6 cellular contexts compared by ENCODE assay signal in the genomic region with DNA sequence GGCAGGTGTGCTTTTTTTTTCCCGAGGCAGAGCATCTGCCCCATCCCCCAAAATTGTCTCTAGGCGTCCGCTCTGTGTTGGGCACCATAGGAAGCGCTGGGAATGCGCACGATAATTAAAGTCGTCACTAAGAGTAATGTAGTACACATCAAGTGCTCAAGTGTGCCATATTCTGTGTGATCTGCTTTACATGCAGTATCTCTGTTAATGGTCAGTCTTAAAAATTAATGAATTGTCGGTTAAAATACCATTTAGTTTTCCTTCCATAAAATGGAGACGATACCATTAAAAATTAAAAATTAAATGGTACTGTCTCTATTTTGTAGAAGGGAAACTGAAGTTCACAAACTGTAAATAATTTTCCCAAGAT. TPM values are rescaled to one million over a fixed set of nuclear protein-coding genes. Genes with fewer than 3 reads are reported as not detected.
A peak's percentile ranks its signal among the peaks of the same experiment; 100 is the strongest.
DNase-seq lines count a peak whose midpoint lies in the region; ATAC-seq and TF ChIP-seq lines count a peak whose summit lies in the region.

No MANE protein-coding gene starts in this region.

- H3K4me1 ChIP-seq in heart right ventricle: peaks cover 2 to 55% (median 30%) of the 10 kb centered on the region in 9 donors

- H3K27ac ChIP-seq in heart right ventricle: peak overlapping the region; percentile 65 to 96 (median 90)

- peaks cover 9% of the 10 kb centered on the region for H3K36me3 Mint-ChIP-seq in type B pancreatic cell

- H3K27ac Mint-ChIP-seq in type B pancreatic cell: peak overlapping the region; percentile 99

- H3K9me3 Mint-ChIP-seq in type B pancreatic cell: no peaks in the 10 kb centered on the region

- DNase-seq in NB4 (ENCODE audit: low read depth) (no peak), heart right ventricle (no peak), type B pancreatic cell (ENCODE audit: extremely low spot score, unreplicated experiment) (no peak), UCSD-AML1 (lab: John Stamatoyannopoulos, UW; ENCODE audit: unreplicated experiment) (no peak)
- no peak for DNase-seq in stimulated activated CD4-positive, alpha-beta T cell treated with anti-CD3 and anti-CD28 coated beads, Interleukin-1b, Interleukin-23, amount 100 ng/mL, for 48 hours

- peaks cover 0 to 23% (median under 1%) of the 10 kb centered on the region in 9 donors for H3K36me3 ChIP-seq in heart right ventricle

- no peak for TF ChIP-seq POLR2A in NB4 (IDR thresholded peaks at IDR 0.05; ENCODE audit: extremely low read depth, insufficient read length)

- H3K27me3 ChIP-seq in heart right ventricle: no peaks in the 10 kb centered on the region

- peaks cover 18% of the 10 kb centered on the region for H3K4me1 Mint-ChIP-seq in type B pancreatic cell (ENCODE audit: unreplicated experiment)

- intact Hi-C loops in heart right ventricle (cut with DNase I): loop anchor here in 4 of 10 donors (5.0 kb wide), 1 partner anchor 47 kb away; no protein-coding TSS in a partner anchor

- 12 to 13% methylated on average over 9 of the region's 9 CpGs for WGBS in heart right ventricle, 2 donors

- ATAC-seq in GM21529 (IDR thresholded peaks at IDR 0.05; ENCODE audit: unreplicated experiment) (peak; percentile 23), heart right ventricle (peak; percentile 27 to 58 (median 50))

- H3K27me3 Mint-ChIP-seq in type B pancreatic cell: no peaks in the 10 kb centered on the region

- no peak for TF ChIP-seq CTCF in NB4 (IDR thresholded peaks at IDR 0.05; ENCODE audit: low read depth, low read length)
- no peak for TF ChIP-seq CTCF in heart right ventricle (IDR thresholded peaks at IDR 0.05)
- TF ChIP-seq CTCF in type B pancreatic cell (conservative IDR thresholded peaks at IDR 0.05): no peak

- H3K4me3 ChIP-seq in NB4 (ENCODE audit: low read depth, low read length) (peak overlapping the region; percentile 89), heart right ventricle (peak overlapping the region; percentile 64 to 99 (median 84))

- H3K4me3 Mint-ChIP-seq in type B pancreatic cell: peak overlapping the region; percentile 100

- no peaks in the 10 kb centered on the region for H3K9me3 ChIP-seq in heart right ventricle

RNA-seq across cellular contexts. Expression of gene CCT8, which starts 0.5 kb away (rescaled TPM):
- total RNA-seq in heart right ventricle (100 to 1,000 TPM in 7 of 10 donors, 10 to 100 TPM in 3; 90.0 to 126 (median 112) TPM), type B pancreatic cell (ENCODE audit: low replicate concordance) (167 and 218 TPM in 2 replicates)
- polyA plus RNA-seq in heart right ventricle: 100 to 1,000 TPM in 1 of 2 donors, 10 to 100 TPM in 1; 75.6 to 156 TPM

RNA-seq across cellular contexts. Expression of gene USP16, which starts 49.5 kb away (rescaled TPM):
- total RNA-seq in heart right ventricle: 10 to 100 TPM; 28.9 to 41.8 (median 33.0) TPM
- polyA plus RNA-seq in heart right ventricle: 10 to 100 TPM; 20.3 to 23.6 TPM
- total RNA-seq in type B pancreatic cell (ENCODE audit: low replicate concordance): 28.9 and 35.0 TPM in 2 replicates

RNA-seq across cellular contexts. Expression of gene RWDD2B, which starts 54.8 kb away (rescaled TPM):
- total RNA-seq in heart right ventricle (10 to 100 TPM; 11.3 to 22.0 (median 17.9) TPM), type B pancreatic cell (ENCODE audit: low replicate concordance) (9.2 and 10.7 TPM in 2 replicates)
- 10 to 100 TPM in 1 of 2 donors, 1 to 10 TPM in 1; 8.3 to 13.6 TPM for polyA plus RNA-seq in heart right ventricle

RNA-seq across cellular contexts. Expression of gene MAP3K7CL, which starts 56.5 kb away (rescaled TPM):
- total RNA-seq in heart right ventricle (10 to 100 TPM in 3 of 10 donors, 1 to 10 TPM in 4, under 1 TPM in 3; 0.64 to 62.1 (median 4.3) TPM), type B pancreatic cell (ENCODE audit: low replicate concordance) (5.3 TPM in 1 of 2 replicates, not detected in the other)
- polyA plus RNA-seq in heart right ventricle: 1 to 10 TPM; 2.6 to 3.2 TPM
